In the genomic region with DNA sequence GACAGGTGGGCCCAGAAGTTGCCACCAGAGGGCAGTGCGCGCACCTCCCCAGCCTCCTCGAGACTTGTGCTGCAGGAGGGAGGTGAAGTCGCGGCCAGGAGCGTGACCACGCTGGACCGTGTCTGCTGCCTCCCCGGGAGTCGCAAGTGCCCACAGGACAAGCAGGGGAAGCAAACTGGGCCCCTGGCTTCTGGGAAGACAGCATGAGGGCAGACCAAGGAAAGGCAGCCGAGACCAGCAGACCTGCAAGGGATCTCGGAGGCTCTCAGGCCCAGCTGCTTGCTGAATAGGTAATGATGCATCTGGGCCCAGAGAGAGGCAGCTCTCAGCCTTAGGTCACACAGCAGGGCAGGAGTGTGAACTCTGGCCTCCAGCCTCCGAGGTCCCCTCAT, we compare ENCODE assay signal across 1 cellular context.
TF ChIP-seq lines count a peak whose summit lies in the region.

No MANE protein-coding gene starts in this region.

TF ChIP-seq in IMR-90, 13 proteins besides CTCF, POLR2A, EP300 and RAD21:
- TF ChIP-seq BHLHE40 (IDR thresholded peaks at IDR 0.05; ENCODE audit: low read depth, low read length) (peak; percentile 18; the same call in 1 of the 2 replicates), CHD1 (IDR thresholded peaks at IDR 0.05; ENCODE audit: low read depth, low read length) (no peak), MAFK (IDR thresholded peaks at IDR 0.05; ENCODE audit: low read depth, low read length) (no peak), RCOR1 (IDR thresholded peaks at IDR 0.05; ENCODE audit: insufficient replicate concordance, low read length) (no peak), MXI1 (IDR thresholded peaks at IDR 0.05; ENCODE audit: borderline replicate concordance, low read depth, low read length) (peak; percentile 23; the same call in 1 of the 2 replicates), MAZ (IDR thresholded peaks at IDR 0.05; ENCODE audit: borderline replicate concordance, low read depth, low read length) (no peak), FOS (IDR thresholded peaks at IDR 0.05; ENCODE audit: low read depth, low read length) (no peak), RFX5 (IDR thresholded peaks at IDR 0.05; ENCODE audit: low read depth, low read length) (no peak), SMC3 (IDR thresholded peaks at IDR 0.05; ENCODE audit: low read depth, low read length) (peak; percentile 96), CEBPB (IDR thresholded peaks at IDR 0.05; ENCODE audit: low read depth, low read length) (no peak), NFE2L2 (IDR thresholded peaks at IDR 0.05; ENCODE audit: low read depth, low read length) (no peak)
- TF ChIP-seq, protein P1, sequence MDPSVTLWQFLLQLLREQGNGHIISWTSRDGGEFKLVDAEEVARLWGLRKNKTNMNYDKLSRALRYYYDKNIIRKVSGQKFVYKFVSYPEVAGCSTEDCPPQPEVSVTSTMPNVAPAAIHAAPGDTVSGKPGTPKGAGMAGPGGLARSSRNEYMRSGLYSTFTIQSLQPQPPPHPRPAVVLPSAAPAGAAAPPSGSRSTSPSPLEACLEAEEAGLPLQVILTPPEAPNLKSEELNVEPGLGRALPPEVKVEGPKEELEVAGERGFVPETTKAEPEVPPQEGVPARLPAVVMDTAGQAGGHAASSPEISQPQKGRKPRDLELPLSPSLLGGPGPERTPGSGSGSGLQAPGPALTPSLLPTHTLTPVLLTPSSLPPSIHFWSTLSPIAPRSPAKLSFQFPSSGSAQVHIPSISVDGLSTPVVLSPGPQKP (IDR thresholded peaks at IDR 0.05; ENCODE audit: borderline replicate concordance, low read depth, low read length) = no peak
- TF ChIP-seq, protein P2, sequence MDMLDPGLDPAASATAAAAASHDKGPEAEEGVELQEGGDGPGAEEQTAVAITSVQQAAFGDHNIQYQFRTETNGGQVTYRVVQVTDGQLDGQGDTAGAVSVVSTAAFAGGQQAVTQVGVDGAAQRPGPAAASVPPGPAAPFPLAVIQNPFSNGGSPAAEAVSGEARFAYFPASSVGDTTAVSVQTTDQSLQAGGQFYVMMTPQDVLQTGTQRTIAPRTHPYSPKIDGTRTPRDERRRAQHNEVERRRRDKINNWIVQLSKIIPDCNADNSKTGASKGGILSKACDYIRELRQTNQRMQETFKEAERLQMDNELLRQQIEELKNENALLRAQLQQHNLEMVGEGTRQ (IDR thresholded peaks at IDR 0.05; ENCODE audit: low read depth, low read length) = no peak
